Comparison of ENCODE assay signal across 8 cellular contexts in the genomic region with DNA sequence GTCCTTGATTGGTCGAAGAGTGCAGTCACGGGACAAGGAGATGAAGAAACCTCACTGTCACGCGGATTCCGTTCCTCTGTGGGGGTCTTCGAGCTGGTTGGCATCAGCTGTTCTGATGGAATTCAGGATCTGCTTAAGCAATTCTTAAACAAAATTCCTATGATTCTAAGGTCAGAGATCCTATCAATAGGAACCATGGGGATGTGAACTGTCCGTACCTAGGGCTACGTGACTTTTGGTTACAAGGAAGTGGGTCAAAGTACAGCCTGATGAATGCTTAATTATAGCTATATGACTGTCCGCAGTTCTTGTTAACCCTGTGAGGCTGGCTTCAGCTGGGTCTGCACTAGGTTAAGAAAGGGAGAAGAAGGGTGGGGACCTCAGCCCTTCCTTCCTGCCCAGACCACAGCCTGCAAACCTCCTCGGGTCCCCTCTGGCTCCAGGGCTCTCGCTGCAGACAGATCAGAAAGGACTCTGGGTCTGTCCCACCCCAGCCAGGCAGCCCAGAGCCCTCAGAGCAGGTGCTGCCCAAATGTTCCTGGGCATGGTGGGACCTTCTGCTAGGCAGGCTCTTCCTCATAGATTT. TPM values are rescaled to one million over a fixed set of nuclear protein-coding genes. Genes with fewer than 3 reads are reported as not detected.
DNase-seq lines count a peak whose midpoint lies in the region; ATAC-seq and TF ChIP-seq lines count a peak whose summit lies in the region.

No MANE protein-coding gene starts in this region.

- no TSS peak for BruUV-seq in PC-3 (replicated peaks; lab: Mats Ljungman, UMichigan)

- DNase-seq in CD4-positive, alpha-beta memory T cell = no peak
- DNase-seq in PC-3 (no peak), left colon (no peak), ecto neural progenitor cell (ENCODE audit: low spot score) (no peak), NCI-H128 (lab: John Stamatoyannopoulos, UW; ENCODE audit: unreplicated experiment) (no peak), SW480 (ENCODE audit: low spot score) (no peak), erythroblast (lab: John Stamatoyannopoulos, UW) (no peak)

- H3K27ac Mint-ChIP-seq in CD4-positive, alpha-beta memory T cell = peak overlapping the region in 6 of 7 donors; percentile 78 to 98 (median 94)

- H3K27ac ChIP-seq in CD4-positive, alpha-beta memory T cell (ENCODE audit: low read depth, low read length) = peak overlapping the region; percentile 75
- peak overlapping the region; percentile 12 for H3K27ac ChIP-seq in PC-3 (ENCODE audit: low read length)

- H3K36me3 ChIP-seq in CD4-positive, alpha-beta memory T cell (ENCODE audit: insufficient read depth, low read length) = no peaks in the 10 kb centered on the region
- H3K36me3 ChIP-seq in PC-3 (ENCODE audit: low read depth, low read length) = no peaks in the 10 kb centered on the region

- peak overlapping the region; percentile 2; the same call in 1 of the 2 replicates for H3K9ac ChIP-seq in PC-3 (ENCODE audit: low read length)

- no peaks in the 10 kb centered on the region for H4K20me1 ChIP-seq in PC-3 (ENCODE audit: low read length)

- POLR2A ChIA-PET in CD4-positive, alpha-beta memory T cell (lab: Charles Lee; ENCODE audit: partially characterized antibody) = interaction anchor here (1.1 to 3.4 kb wide), 6 partner anchors 17 to 245 kb away, joined by 3 to 21 read pairs (median 4); a partner anchor contains a TSS
- POLR2A ChIA-PET in PC-3 (lab: Charles Lee; ENCODE audit: unreplicated experiment) = no interaction called here

- peak overlapping the region; percentile 52 to 96 (median 89) for H3K4me3 Mint-ChIP-seq in CD4-positive, alpha-beta memory T cell

- H3K4me1 ChIP-seq in CD4-positive, alpha-beta memory T cell (ENCODE audit: insufficient read depth, low read length) = peaks cover 36% of the 10 kb centered on the region
- H3K4me1 ChIP-seq in PC-3 (ENCODE audit: insufficient read depth, low read length) = peaks cover 63% of the 10 kb centered on the region

- H3K79me2 ChIP-seq in PC-3 (ENCODE audit: low read length) = no peaks in the 10 kb centered on the region

- intact Hi-C loops in CD4-positive, alpha-beta memory T cell (cut with micrococcal nuclease) = loop anchor here (1.0 to 5.0 kb wide), 4 partner anchors 17 to 592 kb away; a partner anchor contains a TSS
- intact Hi-C loops in PC-3 (cut with micrococcal nuclease) (loop anchor here (1.0 kb wide), 1 partner anchor 249 kb away; no protein-coding TSS in a partner anchor), left colon (cut with DNase I, micrococcal nuclease) (no loop called here)

- ATAC-seq in GM19397 (IDR thresholded peaks at IDR 0.05; ENCODE audit: unreplicated experiment) = peak; percentile 24
- ATAC-seq in PC-3 = no peak
- peak; percentile 75 for ATAC-seq in left colon

- no peaks in the 10 kb centered on the region for H3K27me3 Mint-ChIP-seq in CD4-positive, alpha-beta memory T cell

- CTCF ChIA-PET in CD4-positive, alpha-beta memory T cell (lab: Charles Lee; ENCODE audit: partially characterized antibody) = interaction anchor here (0.6 to 9.9 kb wide), 30 partner anchors 11 to 683 kb away, joined by 3 to 91 read pairs (median 4); a partner anchor contains a TSS
- CTCF ChIA-PET in PC-3 (lab: Charles Lee) = interaction anchor here (0.6 to 0.7 kb wide), 3 partner anchors 14 to 186 kb away, joined by 3 to 5 read pairs (median 3); no protein-coding TSS in a partner anchor

- no peaks in the 10 kb centered on the region for H3K9me3 Mint-ChIP-seq in CD4-positive, alpha-beta memory T cell

- H3K9me2 ChIP-seq in PC-3 (replicated peaks; ENCODE audit: low read length) = no peaks in the 10 kb centered on the region

- no peaks in the 10 kb centered on the region for H3K36me3 Mint-ChIP-seq in CD4-positive, alpha-beta memory T cell

- TF ChIP-seq CTCF in PC-3 (conservative IDR thresholded peaks at IDR 0.05; ENCODE audit: low read depth, low read length) = no peak

- no peak for TF ChIP-seq POLR2A in erythroblast (IDR thresholded peaks at IDR 0.05; ENCODE audit: low read length)

- H2AFZ ChIP-seq in PC-3 (ENCODE audit: low read length) = peak overlapping the region; percentile 22; the same call in 1 of the 2 replicates

- peaks cover 21 to 48% (median 33%) of the 10 kb centered on the region in 4 donors for H3K4me1 Mint-ChIP-seq in CD4-positive, alpha-beta memory T cell

- H3K4me2 ChIP-seq in PC-3 (ENCODE audit: low read length) = 0 out of 2 replicates have a peak overlapping the region, but pooled peaks have one; percentile 7

- no peaks in the 10 kb centered on the region for H3K9me3 ChIP-seq in CD4-positive, alpha-beta memory T cell (ENCODE audit: control insufficient read depth in 1 of 2, low read length in 2 of 2)
- no peaks in the 10 kb centered on the region for H3K9me3 ChIP-seq in PC-3 (ENCODE audit: low read length)

- H3K4me3 ChIP-seq in CD4-positive, alpha-beta memory T cell (ENCODE audit: low read length in 2 of 2) = peak overlapping the region in 1 of 2 donors; percentile 21
- no peak overlapping the region for H3K4me3 ChIP-seq in PC-3 (ENCODE audit: low read length)

- no peaks in the 10 kb centered on the region for H3K27me3 ChIP-seq in CD4-positive, alpha-beta memory T cell (ENCODE audit: insufficient read depth, low read length)
- no peaks in the 10 kb centered on the region for H3K27me3 ChIP-seq in PC-3 (ENCODE audit: low read length)

- H3F3A ChIP-seq in PC-3 (ENCODE audit: low read length, unreplicated experiment) = no peaks in the 10 kb centered on the region

RNA-seq across cellular contexts. Expression of a gene that starts 44.2 kb away (rescaled TPM):
- total RNA-seq in CD4-positive, alpha-beta memory T cell = 10 to 100 TPM; 23.5 to 23.9 TPM
- polyA plus RNA-seq in CD4-positive, alpha-beta memory T cell = 10 to 100 TPM in 1 of 2 donors, 1 to 10 TPM in 1; 4.1 to 12.2 TPM
- 24.1 and 39.5 TPM in 2 replicates for total RNA-seq in PC-3 (2014; rRNA removed)
- 10 to 100 TPM in 1 of 2 donors, 1 to 10 TPM in 1; 9.0 to 11.9 TPM for total RNA-seq in left colon

Comparison
In these comparisons a context has a peak if more than half of its experiments do, and no peak if none do; other contexts are left out.
1. intact Hi-C loops: an anchor here in CD4-positive, alpha-beta memory T cell (1.0 to 5.0 kb wide) and PC-3 (1.0 kb wide); none called in left colon.